ENCODE assay signal across 11 cellular contexts in genomic region chr17:50511058-50511457, GRCh38. TPM values are rescaled to one million over a fixed set of nuclear protein-coding genes. Genes with fewer than 3 reads are reported as not detected.
DNase-seq lines count a peak whose midpoint lies in the region; ATAC-seq and TF ChIP-seq lines count a peak whose summit lies in the region.
"Had no signal": no experiment of that assay in that cellular context is flagged by ENCODE, and none has a peak within 500 bp of the region (broad histone marks: within the 10 kb centered on the region; RNA-seq: fewer than 3 reads in every experiment).

No MANE protein-coding gene starts in this region.

- H3K27ac Mint-ChIP-seq in activated CD8-positive, alpha-beta memory T cell treated with anti-CD3 and anti-CD28 coated beads, Interleukin-2, amount 10 ng/mL, durations not matched to agents 7 days and 5 days = peak overlapping the region; percentile 85
- H3K27ac Mint-ChIP-seq in activated T-helper 2 cell treated with anti-CD3 and anti-CD28 coated beads, Interferon-gamma antibody, Interleukin-2, Interleukin-4, amounts not matched to agents 10 μg/mL and 5 μg/mL and 100 μg/mL, durations not matched to agents 14 hours and 24 hours and 36 hours = peak overlapping the region; percentile 84

- H3K9me3 ChIP-seq in spleen = no peaks in the 10 kb centered on the region
- H3K9me3 ChIP-seq: mucosa of descending colon had no signal

- H3K27me3 ChIP-seq in spleen (replicated peaks in 1 of 7) = peaks cover 0 to 14% (median 0%) of the 10 kb centered on the region in 7 donors

- peak overlapping the region; percentile 45 for H3K4me3 Mint-ChIP-seq in activated CD8-positive, alpha-beta memory T cell treated with anti-CD3 and anti-CD28 coated beads, Interleukin-2, amount 10 ng/mL, durations not matched to agents 7 days and 5 days
- no peak overlapping the region for H3K4me3 Mint-ChIP-seq in activated T-helper 2 cell treated with anti-CD3 and anti-CD28 coated beads, Interferon-gamma antibody, Interleukin-2, Interleukin-4, amounts not matched to agents 10 μg/mL and 5 μg/mL and 100 μg/mL, durations not matched to agents 14 hours and 24 hours and 36 hours (ENCODE audit: low read depth)

- H3K27ac ChIP-seq in spleen = peak overlapping the region in 1 of 8 donors; percentile 33

- no peak overlapping the region for H3K4me3 ChIP-seq in spleen
- H3K4me3 ChIP-seq: mucosa of descending colon had no signal

- peaks cover under 1% of the 10 kb centered on the region for H3K27me3 Mint-ChIP-seq in activated CD8-positive, alpha-beta memory T cell treated with anti-CD3 and anti-CD28 coated beads, Interleukin-2, amount 10 ng/mL, durations not matched to agents 7 days and 5 days
- H3K27me3 Mint-ChIP-seq in activated T-helper 2 cell treated with anti-CD3 and anti-CD28 coated beads, Interferon-gamma antibody, Interleukin-2, Interleukin-4, amounts not matched to agents 10 μg/mL and 5 μg/mL and 100 μg/mL, durations not matched to agents 14 hours and 24 hours and 36 hours (ENCODE audit: low read depth) = no peaks in the 10 kb centered on the region

- no peaks in the 10 kb centered on the region for H3K36me3 ChIP-seq in spleen

- H3K36me3 Mint-ChIP-seq in activated CD8-positive, alpha-beta memory T cell treated with anti-CD3 and anti-CD28 coated beads, Interleukin-2, amount 10 ng/mL, durations not matched to agents 7 days and 5 days = no peaks in the 10 kb centered on the region
- no peaks in the 10 kb centered on the region for H3K36me3 Mint-ChIP-seq in activated T-helper 2 cell treated with anti-CD3 and anti-CD28 coated beads, Interferon-gamma antibody, Interleukin-2, Interleukin-4, amounts not matched to agents 10 μg/mL and 5 μg/mL and 100 μg/mL, durations not matched to agents 14 hours and 24 hours and 36 hours (ENCODE audit: low read depth)

- H3K4me1 Mint-ChIP-seq in activated CD8-positive, alpha-beta memory T cell treated with anti-CD3 and anti-CD28 coated beads, Interleukin-2, amount 10 ng/mL, durations not matched to agents 7 days and 5 days = peaks cover 36% of the 10 kb centered on the region
- H3K4me1 Mint-ChIP-seq in activated T-helper 2 cell treated with anti-CD3 and anti-CD28 coated beads, Interferon-gamma antibody, Interleukin-2, Interleukin-4, amounts not matched to agents 10 μg/mL and 5 μg/mL and 100 μg/mL, durations not matched to agents 14 hours and 24 hours and 36 hours (ENCODE audit: low read depth) = peaks cover 39% of the 10 kb centered on the region

- peaks cover 0 to 22% (median 13%) of the 10 kb centered on the region in 6 donors for H3K4me1 ChIP-seq in spleen

- no peak for TF ChIP-seq CTCF in spleen (IDR thresholded peaks at IDR 0.05 in 8 of 11, conservative IDR thresholded peaks at IDR 0.05 in 3 of 11)

- TF ChIP-seq POLR2A in spleen (IDR thresholded peaks at IDR 0.05) = no peak

- peak; percentile 86 for DNase-seq in activated CD8-positive, alpha-beta memory T cell treated with anti-CD3 and anti-CD28 coated beads, Interleukin-2, amount 10 ng/mL, durations not matched to agents 7 days and 5 days
- DNase-seq in activated CD8-positive, alpha-beta memory T cell treated with anti-CD3 and anti-CD28 coated beads, Interleukin-2, amount 50 U/mL, for 4 hours = no peak
- DNase-seq in activated T-helper 2 cell treated with anti-CD3 and anti-CD28 coated beads, Interferon-gamma antibody, Interleukin-2, Interleukin-4, amounts not matched to agents 10 μg/mL and 5 μg/mL and 100 μg/mL, durations not matched to agents 14 hours and 24 hours and 36 hours (ENCODE audit: low spot score) = peak; percentile 66
- peak; percentile 16 for DNase-seq in spleen
- DNase-seq in COLO829 (ENCODE audit: low spot score) = no peak
- DNase-seq in ureter (ENCODE audit: low spot score) = no peak
- DNase-seq in cerebellar cortex (ENCODE audit: low spot score) = no peak

- no peaks in the 10 kb centered on the region for H3K9me3 Mint-ChIP-seq in activated CD8-positive, alpha-beta memory T cell treated with anti-CD3 and anti-CD28 coated beads, Interleukin-2, amount 10 ng/mL, durations not matched to agents 7 days and 5 days (ENCODE audit: low read depth)
- no peaks in the 10 kb centered on the region for H3K9me3 Mint-ChIP-seq in activated T-helper 2 cell treated with anti-CD3 and anti-CD28 coated beads, Interferon-gamma antibody, Interleukin-2, Interleukin-4, amounts not matched to agents 10 μg/mL and 5 μg/mL and 100 μg/mL, durations not matched to agents 14 hours and 24 hours and 36 hours

- peak; percentile 78 for ATAC-seq in activated CD8-positive, alpha-beta memory T cell treated with anti-CD3 and anti-CD28 coated beads, Interleukin-2, amount 10 ng/mL, durations not matched to agents 7 days and 5 days
- peak; percentile 75 for ATAC-seq in HG03139 (IDR thresholded peaks at IDR 0.05; ENCODE audit: unreplicated experiment)
- ATAC-seq: mucosa of descending colon had no signal

- CTCF ChIA-PET in activated CD8-positive, alpha-beta memory T cell treated with anti-CD3 and anti-CD28 coated beads, Interleukin-2, amount 10 ng/mL, durations not matched to agents 7 days and 5 days (lab: Charles Lee) = interaction anchor here (0.6 to 1.9 kb wide), 7 partner anchors 9 to 199 kb away, joined by 4 to 7 read pairs (median 4); partner anchors contain the start of gene LRRC59

- 33 to 45% (median 40%) methylated on average over 3 of the region's 3 CpGs for WGBS in spleen, 5 donors

- intact Hi-C loops in activated T-helper 2 cell treated with anti-CD3 and anti-CD28 coated beads, Interferon-gamma antibody, Interleukin-2, Interleukin-4, amounts not matched to agents 10 μg/mL and 5 μg/mL and 100 μg/mL, durations not matched to agents 14 hours and 24 hours and 36 hours (cut with micrococcal nuclease) = loop anchor here (2.0 kb wide), 1 partner anchor 32 kb away; no protein-coding TSS in a partner anchor
- intact Hi-C loops in spleen (cut with DNase I; ENCODE audit: low total_unique reads) = no loop called here

RNA-seq across cellular contexts. Expression of gene MYCBPAP, which starts 2.8 kb away (rescaled TPM):
- 10 to 100 TPM in 1 of 2 experiments, 1 to 10 TPM in 1; 6.7 to 13.9 TPM for total RNA-seq in activated CD8-positive, alpha-beta memory T cell treated with anti-CD3 and anti-CD28 coated beads, Interleukin-2, amount 10 ng/mL, durations not matched to agents 7 days and 5 days
- total RNA-seq in activated T-helper 2 cell treated with anti-CD3 and anti-CD28 coated beads, Interferon-gamma antibody, Interleukin-2, Interleukin-4, amounts not matched to agents 10 μg/mL and 5 μg/mL and 100 μg/mL, durations not matched to agents 14 hours and 24 hours and 36 hours = 3.1 and 4.4 TPM in 2 replicates
- total RNA-seq in spleen (1 to 10 TPM in 3 of 7 donors, under 1 TPM in 4; 0.54 to 2.8 (median 0.98) TPM), ureter (1.1 TPM)
- polyA plus RNA-seq in spleen = under 1 TPM; 0.15 to 0.18 (median 0.16) TPM

RNA-seq across cellular contexts. Expression of gene EPN3, which starts 21.5 kb away (rescaled TPM):
- not detected for total RNA-seq in activated CD8-positive, alpha-beta memory T cell treated with anti-CD3 and anti-CD28 coated beads, Interleukin-2, amount 10 ng/mL, durations not matched to agents 7 days and 5 days
- total RNA-seq in activated T-helper 2 cell treated with anti-CD3 and anti-CD28 coated beads, Interferon-gamma antibody, Interleukin-2, Interleukin-4, amounts not matched to agents 10 μg/mL and 5 μg/mL and 100 μg/mL, durations not matched to agents 14 hours and 24 hours and 36 hours = not detected in 2 replicates
- not detected for total RNA-seq in spleen
- under 1 TPM in 2 of 3 donors, not detected in 1; 0.02 to 0.16 TPM for polyA plus RNA-seq in spleen
- 70.5 TPM for total RNA-seq in ureter
- polyA plus RNA-seq: BJ had no signal

RNA-seq across cellular contexts. Expression of gene RSAD1, which starts 32.4 kb away (rescaled TPM):
- 10 to 100 TPM; 30.3 to 33.2 TPM for total RNA-seq in activated CD8-positive, alpha-beta memory T cell treated with anti-CD3 and anti-CD28 coated beads, Interleukin-2, amount 10 ng/mL, durations not matched to agents 7 days and 5 days
- 56.8 and 59.0 TPM in 2 replicates for total RNA-seq in activated T-helper 2 cell treated with anti-CD3 and anti-CD28 coated beads, Interferon-gamma antibody, Interleukin-2, Interleukin-4, amounts not matched to agents 10 μg/mL and 5 μg/mL and 100 μg/mL, durations not matched to agents 14 hours and 24 hours and 36 hours
- 10 to 100 TPM; 24.4 to 56.2 (median 39.4) TPM for total RNA-seq in spleen
- polyA plus RNA-seq in spleen = 10 to 100 TPM; 24.1 to 35.0 (median 30.7) TPM
- total RNA-seq in ureter = 33.2 TPM

RNA-seq across cellular contexts. Expression of gene SPATA20, which starts 35.9 kb away (rescaled TPM):
- total RNA-seq in activated CD8-positive, alpha-beta memory T cell treated with anti-CD3 and anti-CD28 coated beads, Interleukin-2, amount 10 ng/mL, durations not matched to agents 7 days and 5 days = 10 to 100 TPM; 29.9 to 35.2 TPM
- 30.5 and 31.0 TPM in 2 replicates for total RNA-seq in activated T-helper 2 cell treated with anti-CD3 and anti-CD28 coated beads, Interferon-gamma antibody, Interleukin-2, Interleukin-4, amounts not matched to agents 10 μg/mL and 5 μg/mL and 100 μg/mL, durations not matched to agents 14 hours and 24 hours and 36 hours
- total RNA-seq in spleen (100 to 1,000 TPM in 1 of 7 donors, 10 to 100 TPM in 6; 32.8 to 128 (median 57.5) TPM), ureter (101 TPM)
- polyA plus RNA-seq in spleen = 10 to 100 TPM; 14.9 to 74.8 (median 27.5) TPM

RNA-seq across cellular contexts. Expression of gene CHAD, which starts 42.4 kb away (rescaled TPM):
- not detected for total RNA-seq in activated CD8-positive, alpha-beta memory T cell treated with anti-CD3 and anti-CD28 coated beads, Interleukin-2, amount 10 ng/mL, durations not matched to agents 7 days and 5 days
- total RNA-seq in activated T-helper 2 cell treated with anti-CD3 and anti-CD28 coated beads, Interferon-gamma antibody, Interleukin-2, Interleukin-4, amounts not matched to agents 10 μg/mL and 5 μg/mL and 100 μg/mL, durations not matched to agents 14 hours and 24 hours and 36 hours = not detected in 2 replicates
- total RNA-seq in spleen (under 1 TPM in 1 of 7 donors, not detected in 6; 0.39 TPM), ureter (not detected)
- not detected for polyA plus RNA-seq in spleen
- total RNA-seq: T-helper 1 cell treated with Interleukin-12 subunit alpha and Interleukin-12 subunit beta and Interleukin-4 antibody, amounts not matched to agents 30 ng/mL and 1 ng/mL, for 36 hours had no signal
- polyA plus RNA-seq: BJ had no signal

Comparison
In these comparisons a context has a peak if more than half of its experiments do, and no peak if none do; other contexts are left out.
1. DNase-seq: peak in activated CD8-positive, alpha-beta memory T cell treated with anti-CD3 and anti-CD28 coated beads, Interleukin-2, amount 10 ng/mL, durations not matched to agents 7 days and 5 days (single experiment), activated T-helper 2 cell treated with anti-CD3 and anti-CD28 coated beads, Interferon-gamma antibody, Interleukin-2, Interleukin-4, amounts not matched to agents 10 μg/mL and 5 μg/mL and 100 μg/mL, durations not matched to agents 14 hours and 24 hours and 36 hours (single experiment) and spleen (single experiment); none in activated CD8-positive, alpha-beta memory T cell treated with anti-CD3 and anti-CD28 coated beads, Interleukin-2, amount 50 U/mL, for 4 hours (single experiment), COLO829 (single experiment), ureter (single experiment) and cerebellar cortex (single experiment).
2. RNA of gene EPN3, which starts 21.5 kb away (total RNA-seq): 70.5 TPM in ureter (single experiment); not detected in activated CD8-positive, alpha-beta memory T cell treated with anti-CD3 and anti-CD28 coated beads, Interleukin-2, amount 10 ng/mL, durations not matched to agents 7 days and 5 days, not detected in activated T-helper 2 cell treated with anti-CD3 and anti-CD28 coated beads, Interferon-gamma antibody, Interleukin-2, Interleukin-4, amounts not matched to agents 10 μg/mL and 5 μg/mL and 100 μg/mL, durations not matched to agents 14 hours and 24 hours and 36 hours and not detected in spleen; every median in the first group is over 10 times any median in the second.